In genomic region chr2:239227661-239228371, GRCh38 we compare ENCODE assay signal across 9 cellular contexts.
DNase-seq lines count a peak whose midpoint lies in the region; ATAC-seq and TF ChIP-seq lines count a peak whose summit lies in the region.
"Had no signal": no experiment of that assay in that cellular context is flagged by ENCODE, and none has a peak within 500 bp of the region (broad histone marks: within the 10 kb centered on the region; RNA-seq: fewer than 3 reads in every experiment).

No MANE protein-coding gene starts in this region.

- H3K4me1 Mint-ChIP-seq in osteocyte (ENCODE audit: unreplicated experiment), result peaks cover 50% of the 10 kb centered on the region

- no peak overlapping the region for H3K4me3 ChIP-seq in heart right ventricle
- no peak overlapping the region for H3K4me3 ChIP-seq in ascending aorta
- H3K4me3 ChIP-seq in right lobe of liver, result no peak overlapping the region
- H3K4me3 ChIP-seq in vagina, result no peak overlapping the region

- ATAC-seq in heart right ventricle (peak in 3 of 8 donors; percentile 14 to 27 (median 25)), right lobe of liver (peak; percentile 39 to 53 (median 46)), HG02798 (IDR thresholded peaks at IDR 0.05; ENCODE audit: poor library complexity, unreplicated experiment) (no peak)

- H3K36me3 Mint-ChIP-seq in osteocyte (ENCODE audit: unreplicated experiment), result no peaks in the 10 kb centered on the region

- intact Hi-C loops in heart right ventricle (cut with DNase I), result loop anchor here in 3 of 10 donors (5.0 to 10.0 kb wide), 3 partner anchors 97 to 169 kb away; no protein-coding TSS in a partner anchor
- intact Hi-C loops in cardiac septum (cut with DNase I), result loop anchor here (5.0 kb wide), 2 partner anchors 79 to 169 kb away; no protein-coding TSS in a partner anchor
- intact Hi-C loops in ascending aorta (cut with DNase I), result loop anchor here (2.0 to 10.0 kb wide), 5 partner anchors 25 to 1027 kb away; partner anchors contain the start of gene HDAC4
- intact Hi-C loops in right lobe of liver (cut with DNase I), result no loop called here
- intact Hi-C loops in vagina (cut with DNase I), result loop anchor here (10.0 kb wide), 1 partner anchor 87 kb away; no protein-coding TSS in a partner anchor

- H3K9me3 ChIP-seq in heart right ventricle (no peaks in the 10 kb centered on the region), ascending aorta (no peaks in the 10 kb centered on the region), right lobe of liver (no peaks in the 10 kb centered on the region), vagina (no peaks in the 10 kb centered on the region)

- no peaks in the 10 kb centered on the region for H3K27me3 Mint-ChIP-seq in osteocyte (ENCODE audit: unreplicated experiment)

- H3K4me1 ChIP-seq in heart right ventricle (peaks cover 27 to 89% (median 67%) of the 10 kb centered on the region in 9 donors), ascending aorta (peaks cover 13 to 42% of the 10 kb centered on the region in 2 donors), right lobe of liver (peaks cover 0 to 38% (median 21%) of the 10 kb centered on the region in 4 donors), vagina (peaks cover 52% of the 10 kb centered on the region)

- no peak for TF ChIP-seq CTCF in heart right ventricle (IDR thresholded peaks at IDR 0.05)
- no peak for TF ChIP-seq CTCF in ascending aorta (IDR thresholded peaks at IDR 0.05)
- TF ChIP-seq CTCF in right lobe of liver (IDR thresholded peaks at IDR 0.05), result no peak
- TF ChIP-seq CTCF in vagina (IDR thresholded peaks at IDR 0.05), result no peak
- TF ChIP-seq CTCF in osteocyte (IDR thresholded peaks at IDR 0.05), result no peak

- no peaks in the 10 kb centered on the region for H3K36me3 ChIP-seq in heart right ventricle
- H3K36me3 ChIP-seq in ascending aorta, result no peaks in the 10 kb centered on the region
- H3K36me3 ChIP-seq in right lobe of liver, result no peaks in the 10 kb centered on the region
- no peaks in the 10 kb centered on the region for H3K36me3 ChIP-seq in vagina

- WGBS in heart right ventricle, 2 donors, result 69 to 74% methylated on average over 14 of the region's 14 CpGs
- WGBS in right lobe of liver (ENCODE audit: insufficient coverage, low coverage, low lambda C conversion rate, missing lambda C conversion rate), result 41% methylated on average over 6 of the region's 14 CpGs

- H3K27ac Mint-ChIP-seq in osteocyte (ENCODE audit: unreplicated experiment), result no peak overlapping the region

- no peaks in the 10 kb centered on the region for H3K27me3 ChIP-seq in heart right ventricle
- H3K27me3 ChIP-seq in ascending aorta, result no peaks in the 10 kb centered on the region
- H3K27me3 ChIP-seq in right lobe of liver, result no peaks in the 10 kb centered on the region
- no peaks in the 10 kb centered on the region for H3K27me3 ChIP-seq in vagina

- H3K27ac ChIP-seq in heart right ventricle (peak overlapping the region in 8 of 10 donors; percentile 14 to 86 (median 54)), ascending aorta (peak overlapping the region; percentile 78 to 96), right lobe of liver (peak overlapping the region in 1 of 3 donors; percentile 50), vagina (peak overlapping the region; percentile 76)

- no peaks in the 10 kb centered on the region for H3K9me3 Mint-ChIP-seq in osteocyte (ENCODE audit: unreplicated experiment)

- TF ChIP-seq POLR2A in right lobe of liver (IDR thresholded peaks at IDR 0.05), result no peak
- TF ChIP-seq POLR2A in vagina (IDR thresholded peaks at IDR 0.05), result no peak

- H3K4me3 Mint-ChIP-seq in osteocyte (ENCODE audit: unreplicated experiment), result no peak overlapping the region

- DNase-seq in heart right ventricle (no peak), cardiac septum (ENCODE audit: low spot score) (no peak), ascending aorta (ENCODE audit: low spot score in 2 of 2) (peak in 1 of 2 donors; percentile 61), right lobe of liver (peak; percentile 45 to 77 (median 74)), vagina (ENCODE audit: extremely low spot score in 2 of 2) (no peak), GF-D8 (lab: John Stamatoyannopoulos, UW) (no peak), osteocyte (ENCODE audit: extremely low spot score, unreplicated experiment) (no peak)
- DNase-seq: NCI-H1930 had no signal

Comparison
In these comparisons a context has a peak if more than half of its experiments do, and no peak if none do; other contexts are left out.
1. DNase-seq: peak in right lobe of liver (3 of 3); none in heart right ventricle (0 of 2), cardiac septum (single experiment), vagina (0 of 2), GF-D8 (single experiment) and osteocyte (single experiment).
2. intact Hi-C loops: an anchor here in cardiac septum (5.0 kb wide), ascending aorta (2.0 to 10.0 kb wide) and vagina (10.0 kb wide); none called in right lobe of liver.